11 cellular contexts compared by ENCODE assay signal in genomic region chrX:134006484-134007161, GRCh38. TPM values are rescaled to one million over a fixed set of nuclear protein-coding genes. Genes with fewer than 3 reads are reported as not detected.
DNase-seq lines count a peak whose midpoint lies in the region; ATAC-seq, FAIRE-seq and TF ChIP-seq lines count a peak whose summit lies in the region.
"Had no signal": no experiment of that assay in that cellular context is flagged by ENCODE, and none has a peak within 500 bp of the region (broad histone marks: within the 10 kb centered on the region; RNA-seq: fewer than 3 reads in every experiment).

No MANE protein-coding gene starts in this region.

- peaks cover 7 to 12% of the 10 kb centered on the region in 2 donors for H3K27me3 Mint-ChIP-seq in CD8-positive, alpha-beta memory T cell

- H3K36me3 ChIP-seq in HepG2 (replicated peaks in 1 of 2; ENCODE audit: control insufficient read depth in 1 of 2, insufficient read depth in 2 of 2, low read length in 2 of 2): no peaks in the 10 kb centered on the region
- H3K36me3 ChIP-seq in CD8-positive, alpha-beta memory T cell (ENCODE audit: insufficient read depth, low read length): no peaks in the 10 kb centered on the region
- H3K36me3 ChIP-seq: spleen, thyroid gland had no signal

- POLR2A ChIA-PET in HepG2 (lab: Yijun Ruan, JAX): interaction anchor here (0.6 to 1.9 kb wide), 8 partner anchors 10 to 24 kb away, joined by 3 to 8 read pairs (median 4); partner anchors contain the start of gene GPC3
- POLR2A ChIA-PET in CD8-positive, alpha-beta memory T cell (lab: Charles Lee): no interaction called here

- ATAC-seq in GM18873 (IDR thresholded peaks at IDR 0.05; ENCODE audit: low FRiP score, unreplicated experiment) (peak; percentile 77), HepG2 (peak; percentile 98)

- peak in 1 of 2 experiments; percentile 96; a peak in 2 of 4 replicates for TF ChIP-seq EP300 in HepG2 (IDR thresholded peaks at IDR 0.05; ENCODE audit: low read depth in 2 of 2, low read length in 2 of 2)
- TF ChIP-seq EP300 in HepG2 (CRISPR knock-in tag; IDR thresholded peaks at IDR 0.05; ENCODE audit: borderline replicate concordance): peak; percentile 93

- H3K9me3 Mint-ChIP-seq in CD8-positive, alpha-beta memory T cell: no peaks in the 10 kb centered on the region

- peak; percentile 32 for DNase-seq in activated CD4-positive, alpha-beta T cell treated with anti-CD3 and anti-CD28 coated beads for 48 hours
- no peak for DNase-seq in activated CD4-positive, alpha-beta T cell treated with anti-CD3 and anti-CD28 coated beads for 1 hour
- DNase-seq in NCI-H2029 (lab: John Stamatoyannopoulos, UW) (peak; percentile 17), HepG2 (ENCODE audit: low spot score) (peak; percentile 89), AML-193 (lab: John Stamatoyannopoulos, UW) (no peak), caudate nucleus (lab: John Stamatoyannopoulos, UW) (no peak)
- no peak for DNase-seq in CD8-positive, alpha-beta memory T cell
- DNase-seq: mesenchymal stem cell, spleen, thyroid gland had no signal

- peak; percentile 80 for FAIRE-seq in HepG2 (lab: Jason Lieb, UNC)

- TF ChIP-seq POLR2A in HepG2 (IDR thresholded peaks at IDR 0.05; ENCODE audit: insufficient read depth in 1 of 2, low read depth in 2 of 2, low read length in 2 of 2): no peak

- H3K9me3 ChIP-seq in HepG2 (ENCODE audit: low read length): no peaks in the 10 kb centered on the region
- no peaks in the 10 kb centered on the region for H3K9me3 ChIP-seq in CD8-positive, alpha-beta memory T cell (ENCODE audit: low read length)
- H3K9me3 ChIP-seq: spleen, thyroid gland had no signal

- in situ Hi-C loops in HepG2 (cut with HindIII; ENCODE audit: extremely low pct_ligation_motif_present, low pct_unique_long_range_greater_than_20kb): no loop called here

- no TSS peak for BruUV-seq in HepG2 (replicated peaks; lab: Mats Ljungman, UMichigan)

- H3K27ac ChIP-seq in HepG2 (ENCODE audit: extremely low read length, insufficient read depth, low read length) (peak overlapping the region; percentile 82), caudate nucleus (ENCODE audit: low read depth, low read length) (no peak overlapping the region)
- H3K27ac ChIP-seq in CD8-positive, alpha-beta memory T cell (ENCODE audit: low read depth, low read length): no peak overlapping the region
- H3K27ac ChIP-seq: spleen, thyroid gland had no signal

- no peaks in the 10 kb centered on the region for H4K20me1 ChIP-seq in HepG2 (ENCODE audit: insufficient read depth, low read length)

- H3K4me1 ChIP-seq in HepG2 (ENCODE audit: insufficient read depth, low read length): peaks cover 88% of the 10 kb centered on the region
- no peaks in the 10 kb centered on the region for H3K4me1 ChIP-seq in CD8-positive, alpha-beta memory T cell (ENCODE audit: insufficient read depth, low read length)
- H3K4me1 ChIP-seq: spleen, thyroid gland had no signal

- peaks cover 9% of the 10 kb centered on the region for H3K79me2 ChIP-seq in HepG2 (ENCODE audit: insufficient read depth, low read length)

- H3K9ac ChIP-seq in HepG2 (ENCODE audit: insufficient read depth, low read depth, low read length): peak overlapping the region; percentile 46; the same call in 1 of the 2 replicates

- peak overlapping the region in 1 of 3 experiments; percentile 23; a peak in 1 of 6 replicates for H3K4me3 ChIP-seq in HepG2 (replicated peaks in 1 of 3; ENCODE audit: insufficient read depth in 1 of 3, low read depth in 2 of 3, low read length in 3 of 3)
- no peak overlapping the region for H3K4me3 ChIP-seq in CD8-positive, alpha-beta memory T cell (ENCODE audit: low read length)
- H3K4me3 ChIP-seq: spleen, thyroid gland had no signal

- 0% methylated on average over 2 of the region's 2 CpGs for WGBS in HepG2 (ENCODE audit: low lambda C conversion rate)

- no peak overlapping the region for H3K27ac Mint-ChIP-seq in CD8-positive, alpha-beta memory T cell

- H3K36me3 Mint-ChIP-seq in CD8-positive, alpha-beta memory T cell: no peaks in the 10 kb centered on the region

- CTCF ChIA-PET in HepG2 (lab: Yijun Ruan, JAX; ENCODE audit: low intra/inter-chr PET ratio, low total read pairs): no interaction called here
- CTCF ChIA-PET in CD8-positive, alpha-beta memory T cell (lab: Charles Lee): no interaction called here

- TF ChIP-seq RAD21 in HepG2 (CRISPR knock-in tag; IDR thresholded peaks at IDR 0.05): no peak

- H3K4me1 Mint-ChIP-seq in CD8-positive, alpha-beta memory T cell: no peaks in the 10 kb centered on the region

- no peaks in the 10 kb centered on the region for H3K27me3 ChIP-seq in HepG2 (ENCODE audit: control insufficient read depth in 1 of 2, insufficient read depth in 2 of 2, low read length in 2 of 2)
- H3K27me3 ChIP-seq in CD8-positive, alpha-beta memory T cell (ENCODE audit: insufficient read depth, low read length, poor library complexity, severe bottlenecking): no peaks in the 10 kb centered on the region
- H3K27me3 ChIP-seq: thyroid gland had no signal

- no peak for TF ChIP-seq CTCF in HepG2 (CRISPR knock-in tag; IDR thresholded peaks at IDR 0.05)

- no peak overlapping the region for H2AFZ ChIP-seq in HepG2 (ENCODE audit: low read length)

- intact Hi-C loops in HepG2 (cut with micrococcal nuclease; ENCODE audit: unreplicated experiment): no loop called here

- H3K4me2 ChIP-seq in HepG2 (ENCODE audit: low read depth, low read length): peak overlapping the region; percentile 57

- no peak overlapping the region for H3K4me3 Mint-ChIP-seq in CD8-positive, alpha-beta memory T cell

TF ChIP-seq in HepG2, 621 proteins besides CTCF, POLR2A, EP300 and RAD21 (continues in another document):
- TF ChIP-seq ASH2L (IDR thresholded peaks at IDR 0.05; ENCODE audit: insufficient read length, low read depth, low read length) (peak; percentile 66), ARID3A (IDR thresholded peaks at IDR 0.05; ENCODE audit: low read depth, low read length) (peak; percentile 68), ZNF891 (CRISPR knock-in tag; IDR thresholded peaks at IDR 0.05) (no peak), LCORL (IDR thresholded peaks at IDR 0.05) (peak; percentile 93), LCORL (CRISPR knock-in tag; IDR thresholded peaks at IDR 0.05) (peak; percentile 90), CHD4 (IDR thresholded peaks at IDR 0.05; ENCODE audit: borderline replicate concordance, low read length) (0 out of 2 replicates have a peak, but pooled peaks have one; percentile 18), SMARCE1 (IDR thresholded peaks at IDR 0.05; ENCODE audit: borderline replicate concordance) (no peak), THAP11 (CRISPR knock-in tag; IDR thresholded peaks at IDR 0.05) (0 out of 2 replicates have a peak, but pooled peaks have one; percentile 38), ETV5 (CRISPR knock-in tag; IDR thresholded peaks at IDR 0.05; ENCODE audit: borderline replicate concordance) (peak; percentile 54; the same call in 1 of the 2 replicates), MED1 (CRISPR knock-in tag; IDR thresholded peaks at IDR 0.05) (peak; percentile 96), GATAD2A (CRISPR knock-in tag; IDR thresholded peaks at IDR 0.05) (peak; percentile 79), KDM6A (CRISPR knock-in tag; IDR thresholded peaks at IDR 0.05; ENCODE audit: low read depth) (peak; percentile 82), MED8 (CRISPR knock-in tag; IDR thresholded peaks at IDR 0.05; ENCODE audit: insufficient replicate concordance) (peak; percentile 89), CEBPG (CRISPR knock-in tag; IDR thresholded peaks at IDR 0.05) (peak; percentile 76), ZNF160 (CRISPR knock-in tag; IDR thresholded peaks at IDR 0.05) (no peak)

RNA-seq across cellular contexts. Expression of gene GPC3, which starts 21.2 kb away (rescaled TPM):
- total RNA-seq in HepG2 (2016; rRNA removed; fragmentation: Illumina TruSeq; extraction: Trizol): 805 and 1,799 TPM in 2 replicates
- 284 and 320 TPM in 2 replicates for total RNA-seq in HepG2 (2016; cell fraction: cytosol; rRNA removed; fragmentation: Illumina TruSeq; extraction: Trizol; ENCODE audit: low read depth)
- total RNA-seq in HepG2 (2016; cell fraction: insoluble cytoplasmic fraction; rRNA removed; fragmentation: Illumina TruSeq; extraction: Trizol): 792 and 1,776 TPM in 2 replicates
- 290 and 301 TPM in 2 replicates for total RNA-seq in HepG2 (2016; cell fraction: membrane; rRNA removed; fragmentation: Illumina TruSeq; extraction: Trizol)
- 1,828 and 2,106 TPM in 2 replicates for total RNA-seq in HepG2 (2016; cell fraction: nucleus; rRNA removed; fragmentation: Illumina TruSeq; extraction: Trizol)
- polyA plus RNA-seq in HepG2 (2011; rRNA removed): 3,263 and 3,554 TPM in 2 replicates
- polyA plus RNA-seq in HepG2 (2011; cell fraction: cytosol; rRNA removed): 2,062 and 3,587 TPM in 2 replicates
- 820 and 1,167 TPM in 2 replicates for polyA plus RNA-seq in HepG2 (2011; cell fraction: nucleus; rRNA removed)
- 3,341 and 3,897 TPM in 2 replicates for polyA plus RNA-seq in HepG2 (2012)
- 118 and 136 TPM in 2 replicates for polyA plus RNA-seq in HepG2 (2016; cell fraction: cytosol; fragmentation: Illumina TruSeq; extraction: Trizol; ENCODE audit: low read depth)
- 843 and 853 TPM in 2 replicates for polyA plus RNA-seq in HepG2 (2016; cell fraction: insoluble cytoplasmic fraction; fragmentation: Illumina TruSeq; extraction: Trizol; ENCODE audit: low read depth)
- polyA plus RNA-seq in HepG2 (2016; cell fraction: membrane; fragmentation: Illumina TruSeq; extraction: Trizol; ENCODE audit: low read depth): 164 and 169 TPM in 2 replicates
- 1,823 and 1,891 TPM in 2 replicates for polyA plus RNA-seq in HepG2 (2016; cell fraction: nucleus; fragmentation: Illumina TruSeq; extraction: Trizol; ENCODE audit: insufficient read depth, low read depth)
- polyA minus RNA-seq in HepG2 (2011; rRNA and poly(A)+ RNA removed; ENCODE audit: low replicate concordance): 0.72 and 1,012 TPM in 2 replicates
- polyA minus RNA-seq in HepG2 (2011; cell fraction: cytosol; rRNA and poly(A)+ RNA removed): 1,199 and 1,788 TPM in 2 replicates
- 1,194 and 1,668 TPM in 2 replicates for polyA minus RNA-seq in HepG2 (2011; cell fraction: nucleus; rRNA and poly(A)+ RNA removed)
- total RNA-seq in CD8-positive, alpha-beta memory T cell: not detected
- not detected for polyA plus RNA-seq in CD8-positive, alpha-beta memory T cell

Comparison
In these comparisons a context has a peak if more than half of its experiments do, and no peak if none do; other contexts are left out.
1. DNase-seq: peak in activated CD4-positive, alpha-beta T cell treated with anti-CD3 and anti-CD28 coated beads for 48 hours (single experiment), NCI-H2029 (single experiment) and HepG2 (single experiment); none in activated CD4-positive, alpha-beta T cell treated with anti-CD3 and anti-CD28 coated beads for 1 hour (single experiment), CD8-positive, alpha-beta memory T cell (0 of 5), AML-193 (0 of 2) and caudate nucleus (0 of 61).
2. RNA of gene GPC3, which starts 21.2 kb away (total RNA-seq): 284 to 2,106 TPM in HepG2; not detected in CD8-positive, alpha-beta memory T cell; every median in the first group is over 100 times any median in the second.